In the genomic region with DNA sequence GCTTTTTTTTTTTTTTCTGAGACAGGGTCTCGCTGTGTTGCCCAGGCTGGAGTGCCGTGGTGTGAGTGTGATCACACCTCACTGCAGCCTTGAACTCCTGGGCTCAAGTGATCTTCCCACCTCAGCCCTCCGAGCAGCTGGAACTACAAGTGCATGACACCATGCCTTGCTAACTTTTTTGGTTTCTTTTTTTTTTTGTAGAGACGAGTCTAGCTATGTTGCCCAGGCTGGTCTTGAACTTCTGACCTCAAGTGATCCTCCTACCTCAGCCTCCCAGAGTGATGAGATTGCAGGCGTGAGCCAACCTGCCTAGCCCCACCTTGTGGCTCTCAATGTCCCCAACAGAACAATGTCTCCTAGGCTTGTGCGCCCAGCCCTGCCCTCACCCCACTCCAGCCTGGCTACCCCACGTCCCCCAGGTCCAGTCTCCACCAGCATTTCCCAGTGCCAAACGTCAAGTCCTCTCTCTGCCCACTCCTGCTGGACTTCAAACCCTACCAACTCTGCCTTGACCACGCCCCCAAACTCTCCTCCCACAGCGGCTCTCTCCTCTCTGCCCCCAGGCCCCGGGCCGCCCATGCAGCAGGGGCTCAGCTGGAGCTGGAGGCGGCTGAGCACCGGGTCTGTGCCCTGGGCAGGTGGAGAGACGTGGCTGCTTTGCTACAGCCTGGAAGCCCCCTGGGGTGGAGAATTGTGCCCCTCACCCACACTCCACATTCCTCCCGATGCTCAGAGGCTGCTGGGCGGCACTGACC, we compare ENCODE assay signal across 34 cellular contexts. TPM values are rescaled to one million over a fixed set of nuclear protein-coding genes. Genes with fewer than 3 reads are reported as not detected.
DNase-seq lines count a peak whose midpoint lies in the region; ATAC-seq and TF ChIP-seq lines count a peak whose summit lies in the region.
"Had no signal": no experiment of that assay in that cellular context is flagged by ENCODE, and none has a peak within 500 bp of the region (broad histone marks: within the 10 kb centered on the region; RNA-seq: fewer than 3 reads in every experiment).

No MANE protein-coding gene starts in this region.

- H3K4me2 ChIP-seq in OCI-LY7 (ENCODE audit: low read length): no peak overlapping the region

- CTCF ChIA-PET in OCI-LY7 (lab: Charles Lee; ENCODE audit: unreplicated experiment): no interaction called here

- no peaks in the 10 kb centered on the region for H3K4me1 Mint-ChIP-seq in endodermal cell
- no peaks in the 10 kb centered on the region for H3K4me1 Mint-ChIP-seq in stimulated activated effector memory CD8-positive, alpha-beta T cell treated with anti-CD3 and anti-CD28 coated beads, Interleukin-12 subunit alpha, Interleukin-12 subunit beta, amount 100 ng/mL, for 72 hours
- H3K4me1 Mint-ChIP-seq: activated CD4-positive, alpha-beta memory T cell treated with anti-CD3 and anti-CD28 coated beads, Interleukin-2, amount 10 ng/mL, durations not matched to agents 7 days and 5 days; activated naive CD8-positive, alpha-beta T cell treated with anti-CD3 and anti-CD28 coated beads, Interleukin-2, amount 10 ng/mL, durations not matched to agents 7 days and 5 days had no signal

- no peak overlapping the region for H3K4me3 ChIP-seq in right cardiac atrium (ENCODE audit: low read length)
- no peak overlapping the region for H3K4me3 ChIP-seq in right atrium auricular region
- H3K4me3 ChIP-seq in OCI-LY7 (ENCODE audit: low read depth, low read length, poor library complexity, severe bottlenecking): no peak overlapping the region
- H3K4me3 ChIP-seq in endodermal cell (ENCODE audit: low read length): no peak overlapping the region
- H3K4me3 ChIP-seq: cardiac muscle cell, coronary artery, GM23248, left ventricle myocardium inferior, spleen, thyroid gland had no signal

- H3K9me3 ChIP-seq in right cardiac atrium (ENCODE audit: control insufficient read depth, low read length) (no peaks in the 10 kb centered on the region), right atrium auricular region (no peaks in the 10 kb centered on the region), OCI-LY7 (ENCODE audit: low read length) (no peaks in the 10 kb centered on the region), endodermal cell (ENCODE audit: control insufficient read depth, low read length) (no peaks in the 10 kb centered on the region)
- H3K9me3 ChIP-seq: left ventricle myocardium inferior, spleen, thyroid gland had no signal

- ATAC-seq in right cardiac atrium (no peak), GM18867 (IDR thresholded peaks at IDR 0.05; ENCODE audit: unreplicated experiment) (no peak)
- no peak for ATAC-seq in stimulated activated effector memory CD8-positive, alpha-beta T cell treated with anti-CD3 and anti-CD28 coated beads, Interleukin-12 subunit alpha, Interleukin-12 subunit beta, amount 100 ng/mL, for 72 hours
- ATAC-seq: PC-3 had no signal

- H3K27ac ChIP-seq in right cardiac atrium (ENCODE audit: low read length) (no peak overlapping the region), right atrium auricular region (no peak overlapping the region), OCI-LY7 (ENCODE audit: low read depth, low read length, poor library complexity, severe bottlenecking) (no peak overlapping the region), endodermal cell (ENCODE audit: low read depth, low read length) (no peak overlapping the region)
- H3K27ac ChIP-seq: cardiac muscle cell, coronary artery, GM23248, left ventricle myocardium inferior, parathyroid adenoma, thyroid gland had no signal

- H3K27me3 Mint-ChIP-seq in endodermal cell (ENCODE audit: insufficient read depth): no peaks in the 10 kb centered on the region
- H3K27me3 Mint-ChIP-seq: activated CD4-positive, alpha-beta memory T cell treated with anti-CD3 and anti-CD28 coated beads, Interleukin-2, amount 10 ng/mL, durations not matched to agents 7 days and 5 days; activated naive CD8-positive, alpha-beta T cell treated with anti-CD3 and anti-CD28 coated beads, Interleukin-2, amount 10 ng/mL, durations not matched to agents 7 days and 5 days had no signal

- no peaks in the 10 kb centered on the region for H3K4me1 ChIP-seq in right cardiac atrium (ENCODE audit: control insufficient read depth, insufficient read depth, low read length)
- H3K4me1 ChIP-seq in right atrium auricular region: no peaks in the 10 kb centered on the region
- no peaks in the 10 kb centered on the region for H3K4me1 ChIP-seq in OCI-LY7 (ENCODE audit: insufficient read depth, low read length, poor library complexity, severe bottlenecking)
- no peaks in the 10 kb centered on the region for H3K4me1 ChIP-seq in endodermal cell (ENCODE audit: control insufficient read depth, insufficient read depth, low read length)
- H3K4me1 ChIP-seq: left ventricle myocardium inferior, parathyroid adenoma, thyroid gland had no signal

- 88% methylated on average over 17 of the region's 17 CpGs for WGBS in right cardiac atrium
- WGBS in endodermal cell (ENCODE audit: insufficient coverage in 1 of 2, insufficient read length in 1 of 2), 2 experiments: 78 to 89% methylated on average over 10 to 17 of the region's 17 CpGs

- POLR2A ChIA-PET in OCI-LY7 (lab: Charles Lee): no interaction called here

- no peaks in the 10 kb centered on the region for H3K9me2 ChIP-seq in OCI-LY7 (ENCODE audit: insufficient read depth, low read length)

- intact Hi-C loops in right cardiac atrium (cut with DNase I) (no loop called here), OCI-LY7 (cut with micrococcal nuclease; ENCODE audit: unreplicated experiment) (no loop called here)

- H3K9me3 Mint-ChIP-seq in endodermal cell: no peaks in the 10 kb centered on the region
- no peaks in the 10 kb centered on the region for H3K9me3 Mint-ChIP-seq in stimulated activated effector memory CD8-positive, alpha-beta T cell treated with anti-CD3 and anti-CD28 coated beads, Interleukin-12 subunit alpha, Interleukin-12 subunit beta, amount 100 ng/mL, for 72 hours
- H3K9me3 Mint-ChIP-seq: activated CD4-positive, alpha-beta memory T cell treated with anti-CD3 and anti-CD28 coated beads, Interleukin-2, amount 10 ng/mL, durations not matched to agents 7 days and 5 days; activated naive CD8-positive, alpha-beta T cell treated with anti-CD3 and anti-CD28 coated beads, Interleukin-2, amount 10 ng/mL, durations not matched to agents 7 days and 5 days had no signal

- no peaks in the 10 kb centered on the region for H4K20me1 ChIP-seq in OCI-LY7 (ENCODE audit: insufficient read depth, low read length)

- H3K36me3 ChIP-seq in right atrium auricular region (peaks cover 11% of the 10 kb centered on the region), OCI-LY7 (ENCODE audit: insufficient read depth, low read length) (no peaks in the 10 kb centered on the region), endodermal cell (ENCODE audit: control insufficient read depth, insufficient read depth, low read length) (peaks cover 4% of the 10 kb centered on the region)
- H3K36me3 ChIP-seq: cardiac muscle cell had no signal

- no peaks in the 10 kb centered on the region for H3K79me2 ChIP-seq in OCI-LY7 (ENCODE audit: insufficient read depth, low read depth, low read length)
- H3K79me2 ChIP-seq: parathyroid adenoma had no signal

- peak in 2 of 3 donors; percentile 30 to 50 for DNase-seq in right cardiac atrium
- DNase-seq in right atrium auricular region (ENCODE audit: low spot score): no peak
- peak; percentile 19 for DNase-seq in OCI-LY7 (ENCODE audit: low spot score)
- DNase-seq in endodermal cell: peak; percentile 57
- DNase-seq in stimulated activated effector memory CD8-positive, alpha-beta T cell treated with anti-CD3 and anti-CD28 coated beads, Interleukin-12 subunit alpha, Interleukin-12 subunit beta, amount 100 ng/mL, for 72 hours (ENCODE audit: low spot score in 2 of 2): no peak
- no peak for DNase-seq in cerebellar cortex (ENCODE audit: low spot score)
- DNase-seq in ureter (ENCODE audit: low spot score): no peak
- DNase-seq: activated CD4-positive, alpha-beta memory T cell treated with anti-CD3 and anti-CD28 coated beads, Interleukin-2, amount 10 ng/mL, durations not matched to agents 7 days and 5 days; activated CD4-positive, CD25-positive, alpha-beta regulatory T cell treated with anti-CD3 and anti-CD28 coated beads, Interleukin-2, amount 50 U/mL, for 72 hours; activated CD8-positive, alpha-beta memory T cell treated with anti-CD3 and anti-CD28 coated beads, Interleukin-2, amount 50 U/mL, for 4 hours; activated naive CD8-positive, alpha-beta T cell treated with anti-CD3 and anti-CD28 coated beads, Interleukin-2, amount 10 ng/mL, durations not matched to agents 7 days and 5 days; DMS153; effector CD8-positive, alpha-beta T cell; erythroblast; glutamatergic neuron; GM23248; left ventricle myocardium inferior; mesendoderm; NCI-H1092 treated with DMSO at 0.1 percent for 48 hours; NCI-H187 treated with DMSO at 0.1 percent for 48 hours; NCI-H524 treated with DMSO at 0.1 percent for 48 hours; NK-92 treated with Interleukin-12 subunit alpha and Interleukin-12 subunit beta, amount 100 ng/mL, for 24 hours; PC-3; Right ventricle myocardium superior; spleen; stimulated activated CD8-positive, alpha-beta memory T cell treated with anti-CD3 and anti-CD28 coated beads, Interleukin-4, amount 100 ng/mL, for 48 hours; thyroid gland had no signal

- no peak overlapping the region for H3K27ac Mint-ChIP-seq in endodermal cell
- H3K27ac Mint-ChIP-seq in stimulated activated effector memory CD8-positive, alpha-beta T cell treated with anti-CD3 and anti-CD28 coated beads, Interleukin-12 subunit alpha, Interleukin-12 subunit beta, amount 100 ng/mL, for 72 hours: peak overlapping the region; percentile 65
- H3K27ac Mint-ChIP-seq: activated CD4-positive, alpha-beta memory T cell treated with anti-CD3 and anti-CD28 coated beads, Interleukin-2, amount 10 ng/mL, durations not matched to agents 7 days and 5 days; activated naive CD8-positive, alpha-beta T cell treated with anti-CD3 and anti-CD28 coated beads, Interleukin-2, amount 10 ng/mL, durations not matched to agents 7 days and 5 days had no signal

- H3K9ac ChIP-seq in endodermal cell (ENCODE audit: extremely low read depth, low read length, poor library complexity, severe bottlenecking): no peak overlapping the region
- H3K9ac ChIP-seq: GM23248, parathyroid adenoma had no signal

- H3K4me3 Mint-ChIP-seq in endodermal cell: no peak overlapping the region
- H3K4me3 Mint-ChIP-seq in stimulated activated effector memory CD8-positive, alpha-beta T cell treated with anti-CD3 and anti-CD28 coated beads, Interleukin-12 subunit alpha, Interleukin-12 subunit beta, amount 100 ng/mL, for 72 hours: no peak overlapping the region
- H3K4me3 Mint-ChIP-seq: activated CD4-positive, alpha-beta memory T cell treated with anti-CD3 and anti-CD28 coated beads, Interleukin-2, amount 10 ng/mL, durations not matched to agents 7 days and 5 days; activated naive CD8-positive, alpha-beta T cell treated with anti-CD3 and anti-CD28 coated beads, Interleukin-2, amount 10 ng/mL, durations not matched to agents 7 days and 5 days had no signal

- TF ChIP-seq CTCF in right atrium auricular region (IDR thresholded peaks at IDR 0.05) (no peak), OCI-LY7 (conservative IDR thresholded peaks at IDR 0.05; ENCODE audit: low read length) (0 out of 2 replicates have a peak, but pooled peaks have one; percentile 24), endodermal cell (conservative IDR thresholded peaks at IDR 0.05) (no peak)

- no TSS peak for BruUV-seq in OCI-LY7 (replicated peaks; lab: Mats Ljungman, UMichigan)

- H3K36me3 Mint-ChIP-seq in endodermal cell (ENCODE audit: low read depth): peaks cover 15% of the 10 kb centered on the region
- peaks cover 30% of the 10 kb centered on the region for H3K36me3 Mint-ChIP-seq in stimulated activated effector memory CD8-positive, alpha-beta T cell treated with anti-CD3 and anti-CD28 coated beads, Interleukin-12 subunit alpha, Interleukin-12 subunit beta, amount 100 ng/mL, for 72 hours

- no peak overlapping the region for H2AFZ ChIP-seq in OCI-LY7 (ENCODE audit: low read length)
- H2AFZ ChIP-seq: GM23248, parathyroid adenoma had no signal

- H3K27me3 ChIP-seq in right cardiac atrium (ENCODE audit: control insufficient read depth, insufficient read depth) (no peaks in the 10 kb centered on the region), right atrium auricular region (no peaks in the 10 kb centered on the region), endodermal cell (ENCODE audit: control insufficient read depth, insufficient read depth, low read length, poor library complexity, severe bottlenecking) (no peaks in the 10 kb centered on the region)
- H3K27me3 ChIP-seq: cardiac muscle cell, spleen, thyroid gland had no signal

RNA-seq across cellular contexts. Expression of a gene that starts 18.9 kb away (rescaled TPM):
- total RNA-seq in right cardiac atrium (under 1 TPM in 2 of 4 donors, not detected in 2; 0.53 to 0.57 TPM), right atrium auricular region (under 1 TPM in 1 of 2 donors, not detected in 1; 0.83 TPM), OCI-LY7 (2022) (1.9 and 4.3 TPM in 2 replicates), endodermal cell (under 1 TPM; 0.86 to 0.95 TPM), ureter (0.73 TPM)
- not detected for polyA plus RNA-seq in right cardiac atrium
- 0.69 and 1.2 TPM in 2 replicates for total RNA-seq in OCI-LY7 (2014; rRNA removed; shearing (Covaris generic))
- polyA plus RNA-seq in endodermal cell (2013, experiment 1 of 2): not detected
- polyA plus RNA-seq in endodermal cell (2013, experiment 2 of 2): not detected
- total RNA-seq: activated naive CD8-positive, alpha-beta T cell treated with anti-CD3 and anti-CD28 coated beads, Interleukin-2, amount 10 ng/mL, durations not matched to agents 7 days and 5 days; aorta; GM23248; left ventricle myocardium inferior; Right ventricle myocardium superior had no signal
- polyA plus RNA-seq: BJ, cardiac muscle cell, GM23248, neural cell had no signal

RNA-seq across cellular contexts. Expression of a gene that starts 21.9 kb away (rescaled TPM):
- 10 to 100 TPM; 20.9 to 25.5 (median 25.1) TPM for total RNA-seq in right cardiac atrium
- 10.5 TPM for polyA plus RNA-seq in right cardiac atrium
- 10 to 100 TPM; 11.5 to 13.9 TPM for total RNA-seq in right atrium auricular region
- total RNA-seq in OCI-LY7 (2014; rRNA removed; shearing (Covaris generic)): 17.9 and 23.2 TPM in 2 replicates
- 36.4 and 38.1 TPM in 2 replicates for total RNA-seq in OCI-LY7 (2022)
- total RNA-seq in endodermal cell: 10 to 100 TPM; 27.2 to 32.0 TPM
- 18.7 TPM for polyA plus RNA-seq in endodermal cell (2013, experiment 1 of 2)
- polyA plus RNA-seq in endodermal cell (2013, experiment 2 of 2): 19.2 TPM
- 37.9 TPM for total RNA-seq in ureter

RNA-seq across cellular contexts. Expression of a gene that starts 51.3 kb away (rescaled TPM):
- 100 to 1,000 TPM; 156 to 203 (median 187) TPM for total RNA-seq in right cardiac atrium
- 209 TPM for polyA plus RNA-seq in right cardiac atrium
- total RNA-seq in right atrium auricular region: 10 to 100 TPM; 55.6 to 61.1 TPM
- total RNA-seq in OCI-LY7 (2014; rRNA removed; shearing (Covaris generic)): 18.0 and 18.4 TPM in 2 replicates
- total RNA-seq in OCI-LY7 (2022): 49.8 and 52.1 TPM in 2 replicates
- 100 to 1,000 TPM; 130 to 152 TPM for total RNA-seq in endodermal cell
- polyA plus RNA-seq in endodermal cell (2013, experiment 1 of 2): 158 TPM
- polyA plus RNA-seq in endodermal cell (2013, experiment 2 of 2): 139 TPM
- 141 TPM for total RNA-seq in ureter

Comparison
In these comparisons a context has a peak if more than half of its experiments do, and no peak if none do; other contexts are left out.
1. DNase-seq: peak in right cardiac atrium (2 of 3), OCI-LY7 (single experiment) and endodermal cell (single experiment); none in right atrium auricular region (single experiment), stimulated activated effector memory CD8-positive, alpha-beta T cell treated with anti-CD3 and anti-CD28 coated beads, Interleukin-12 subunit alpha, Interleukin-12 subunit beta, amount 100 ng/mL, for 72 hours (0 of 2), cerebellar cortex (single experiment) and ureter (single experiment).